ENCODE assay signal across 12 cellular contexts in genomic region chr11:111737180-111737876, GRCh38. TPM values are rescaled to one million over a fixed set of nuclear protein-coding genes. Genes with fewer than 3 reads are reported as not detected.
A peak's percentile ranks its signal among the peaks of the same experiment; 100 is the strongest.
DNase-seq lines count a peak whose midpoint lies in the region; ATAC-seq and TF ChIP-seq lines count a peak whose summit lies in the region.
"Had no signal": no experiment of that assay in that cellular context is flagged by ENCODE, and none has a peak within 500 bp of the region (broad histone marks: within the 10 kb centered on the region; RNA-seq: fewer than 3 reads in every experiment).

No MANE protein-coding gene starts in this region.

- no peak for TF ChIP-seq POLR2A in uterus (IDR thresholded peaks at IDR 0.05)

- no peak for TF ChIP-seq CTCF in right atrium auricular region (IDR thresholded peaks at IDR 0.05)
- TF ChIP-seq CTCF in hepatocyte (IDR thresholded peaks at IDR 0.05; ENCODE audit: poor library complexity): no peak
- TF ChIP-seq CTCF in uterus (IDR thresholded peaks at IDR 0.05): no peak
- TF ChIP-seq CTCF in OCI-LY7 (conservative IDR thresholded peaks at IDR 0.05; ENCODE audit: low read length): no peak

- POLR2A ChIA-PET in OCI-LY7 (lab: Charles Lee): no interaction called here

- DNase-seq in right atrium auricular region (ENCODE audit: low spot score): no peak
- no peak for DNase-seq in left cardiac atrium
- no peak for DNase-seq in hepatocyte (ENCODE audit: low spot score)
- DNase-seq in posterior vena cava (ENCODE audit: low spot score): peak; percentile 79
- DNase-seq in uterus: no peak
- DNase-seq in NCI-H2081 treated with DMSO at 0.1 percent for 48 hours (lab: John Stamatoyannopoulos, UW): no peak
- DNase-seq in OCI-LY7 (ENCODE audit: low spot score): no peak
- DNase-seq in mucosa of gallbladder (ENCODE audit: low spot score): no peak
- DNase-seq: Kasumi-1; kidney glomerular epithelial cell; stimulated activated CD4-positive, alpha-beta T cell treated with anti-CD3 and anti-CD28 coated beads, Interleukin-15, amount 100 ng/mL, for 24 hours; stimulated activated naive CD4-positive, alpha-beta T cell had no signal

- no peak overlapping the region for H3K4me2 ChIP-seq in hepatocyte
- no peak overlapping the region for H3K4me2 ChIP-seq in OCI-LY7 (ENCODE audit: low read length)

- intact Hi-C loops in left cardiac atrium (cut with DNase I) (no loop called here), posterior vena cava (cut with DNase I) (loop anchor here in 1 of 2 donors (2.0 kb wide), 1 partner anchor 25 kb away; no protein-coding TSS in a partner anchor), uterus (cut with DNase I; ENCODE audit: low total_unique reads) (no loop called here), OCI-LY7 (cut with micrococcal nuclease; ENCODE audit: unreplicated experiment) (no loop called here)

- no peaks in the 10 kb centered on the region for H3K9me3 ChIP-seq in right atrium auricular region
- no peaks in the 10 kb centered on the region for H3K9me3 ChIP-seq in hepatocyte (ENCODE audit: low read depth)
- H3K9me3 ChIP-seq in uterus: no peaks in the 10 kb centered on the region
- no peaks in the 10 kb centered on the region for H3K9me3 ChIP-seq in OCI-LY7 (ENCODE audit: low read length)

- 95% methylated on average over 12 of the region's 12 CpGs for WGBS in hepatocyte (ENCODE audit: low lambda C conversion rate, missing lambda C conversion rate)

- peaks cover 15% of the 10 kb centered on the region for H3K36me3 ChIP-seq in right atrium auricular region
- no peaks in the 10 kb centered on the region for H3K36me3 ChIP-seq in hepatocyte (replicated peaks; ENCODE audit: insufficient read depth, low read depth)
- no peaks in the 10 kb centered on the region for H3K36me3 ChIP-seq in uterus
- H3K36me3 ChIP-seq in OCI-LY7 (ENCODE audit: insufficient read depth, low read length): peaks cover 37% of the 10 kb centered on the region

- H4K20me1 ChIP-seq in hepatocyte (ENCODE audit: insufficient read depth, poor library complexity, severe bottlenecking): no peaks in the 10 kb centered on the region
- no peaks in the 10 kb centered on the region for H4K20me1 ChIP-seq in OCI-LY7 (ENCODE audit: insufficient read depth, low read length)

- H2AFZ ChIP-seq in hepatocyte (no peak overlapping the region), OCI-LY7 (ENCODE audit: low read length) (no peak overlapping the region)

- CTCF ChIA-PET in OCI-LY7 (lab: Charles Lee; ENCODE audit: unreplicated experiment): no interaction called here

- peaks cover 0 to 66% of the 10 kb centered on the region in 2 donors for H3K4me1 ChIP-seq in right atrium auricular region
- H3K4me1 ChIP-seq in hepatocyte (ENCODE audit: insufficient read depth): peaks cover 34% of the 10 kb centered on the region
- H3K4me1 ChIP-seq in uterus: peaks cover 22 to 29% of the 10 kb centered on the region in 2 donors
- H3K4me1 ChIP-seq in OCI-LY7 (ENCODE audit: insufficient read depth, low read length, poor library complexity, severe bottlenecking): no peaks in the 10 kb centered on the region

- H3K27me3 ChIP-seq in right atrium auricular region: no peaks in the 10 kb centered on the region
- no peaks in the 10 kb centered on the region for H3K27me3 ChIP-seq in hepatocyte
- H3K27me3 ChIP-seq in uterus: no peaks in the 10 kb centered on the region

- H3K79me2 ChIP-seq in hepatocyte (no peaks in the 10 kb centered on the region), OCI-LY7 (ENCODE audit: insufficient read depth, low read depth, low read length) (no peaks in the 10 kb centered on the region)

- H3K27ac ChIP-seq in right atrium auricular region: peak overlapping the region; percentile 91 to 97
- H3K27ac ChIP-seq in hepatocyte: peak overlapping the region; percentile 96
- H3K27ac ChIP-seq in uterus: peak overlapping the region; percentile 93 to 95
- H3K27ac ChIP-seq in OCI-LY7 (ENCODE audit: low read depth, low read length, poor library complexity, severe bottlenecking): no peak overlapping the region

- no peak overlapping the region for H3K4me3 ChIP-seq in right atrium auricular region
- no peak overlapping the region for H3K4me3 ChIP-seq in hepatocyte
- H3K4me3 ChIP-seq in uterus: no peak overlapping the region
- H3K4me3 ChIP-seq in OCI-LY7 (ENCODE audit: low read depth, low read length, poor library complexity, severe bottlenecking): no peak overlapping the region

- no TSS peak for BruUV-seq in OCI-LY7 (replicated peaks; lab: Mats Ljungman, UMichigan)

- ATAC-seq in left cardiac atrium: no peak

- H3K9me2 ChIP-seq in hepatocyte (replicated peaks; ENCODE audit: insufficient read depth) (no peaks in the 10 kb centered on the region), OCI-LY7 (ENCODE audit: insufficient read depth, low read length) (no peaks in the 10 kb centered on the region)

RNA-seq across cellular contexts. Expression of gene PPP2R1B, which starts 28.9 kb away (rescaled TPM):
- total RNA-seq in right atrium auricular region: 10 to 100 TPM in 1 of 2 donors, 1 to 10 TPM in 1; 6.5 to 13.2 TPM
- 10 to 100 TPM; 30.3 to 37.2 TPM for total RNA-seq in left cardiac atrium
- 41.0 and 43.5 TPM in 2 replicates for total RNA-seq in hepatocyte
- 22.7 and 25.3 TPM in 2 replicates for polyA plus RNA-seq in hepatocyte
- total RNA-seq in posterior vena cava: 10 to 100 TPM; 16.7 to 22.5 TPM
- 10 to 100 TPM; 12.0 to 30.0 (median 28.4) TPM for total RNA-seq in uterus
- 30.2 and 50.6 TPM in 2 replicates for total RNA-seq in OCI-LY7 (2014; rRNA removed; shearing (Covaris generic))
- total RNA-seq in OCI-LY7 (2022): 81.5 and 84.2 TPM in 2 replicates
- total RNA-seq in mucosa of gallbladder: 42.4 TPM
